In the genomic region with DNA sequence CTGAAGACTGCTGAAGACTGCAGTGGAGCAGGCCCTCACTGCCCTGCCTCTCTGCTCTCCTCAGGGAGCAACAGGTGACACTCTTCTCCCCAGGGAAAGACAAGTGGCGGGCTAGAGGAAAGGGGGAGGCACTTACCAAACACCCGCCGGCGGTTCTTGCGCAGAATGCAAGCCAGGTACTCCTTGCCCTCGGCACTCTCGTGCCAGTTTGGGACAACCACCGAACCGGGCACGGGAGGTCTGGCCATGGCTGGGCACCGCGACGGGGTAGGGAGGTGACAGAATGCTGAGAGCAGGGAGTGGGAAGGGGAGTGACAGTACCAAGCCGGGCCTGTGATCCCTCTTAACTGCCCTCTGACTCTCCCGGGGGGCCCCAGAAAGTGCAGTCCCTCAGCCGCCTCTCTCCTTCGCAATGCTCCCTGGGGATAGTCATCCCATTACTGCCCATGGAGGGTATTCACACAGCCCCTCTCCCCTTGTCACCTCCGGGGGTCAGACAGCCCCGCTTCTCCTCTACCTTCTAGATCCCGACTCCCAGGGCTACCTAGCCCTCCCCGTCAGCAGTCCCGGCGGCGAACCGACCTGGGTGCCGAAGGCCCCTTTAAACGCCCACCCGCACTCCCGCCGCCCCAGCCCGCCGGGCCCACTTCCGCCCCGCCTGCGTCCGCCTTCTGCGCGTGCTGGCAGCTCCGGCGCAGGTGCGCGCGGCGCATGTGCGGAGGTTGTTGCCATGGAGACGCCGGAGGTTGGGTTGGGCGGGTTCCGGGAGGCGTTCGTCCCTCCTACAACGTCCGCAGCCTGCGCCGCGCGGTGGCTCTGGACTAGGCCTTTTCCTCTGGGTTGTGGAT, we compare ENCODE assay signal across 8 cellular contexts. TPM values are rescaled to one million over a fixed set of nuclear protein-coding genes. Genes with fewer than 3 reads are reported as not detected.
DNase-seq lines count a peak whose midpoint lies in the region; ATAC-seq and TF ChIP-seq lines count a peak whose summit lies in the region.

A gene with protein sequence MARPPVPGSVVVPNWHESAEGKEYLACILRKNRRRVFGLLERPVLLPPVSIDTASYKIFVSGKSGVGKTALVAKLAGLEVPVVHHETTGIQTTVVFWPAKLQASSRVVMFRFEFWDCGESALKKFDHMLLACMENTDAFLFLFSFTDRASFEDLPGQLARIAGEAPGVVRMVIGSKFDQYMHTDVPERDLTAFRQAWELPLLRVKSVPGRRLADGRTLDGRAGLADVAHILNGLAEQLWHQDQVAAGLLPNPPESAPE (minus strand): TSS at position 689 of the 848 bp plus-strand sequence. CDS start 441 bp downstream, at position 248.

- peak within 1 kb of the TSS; percentile 66 for H3K4me3 ChIP-seq in HFF-Myc (replicated peaks; ENCODE audit: low read depth, low read length)
- H3K4me3 ChIP-seq in osteoblast (ENCODE audit: insufficient read depth, low read length) = peak within 1 kb of the TSS; percentile 84
- peak within 1 kb of the TSS; percentile 78 for H3K4me3 ChIP-seq in thoracic aorta

- H3K9me3 ChIP-seq in osteoblast (ENCODE audit: low read depth, low read length) (no peaks in the 10 kb centered on the region), thoracic aorta (no peaks in the 10 kb centered on the region)

- H3K36me3 ChIP-seq in osteoblast (ENCODE audit: insufficient read depth, low read length) (no peaks in the 10 kb centered on the region), thoracic aorta (no peaks in the 10 kb centered on the region)

- no peak for TF ChIP-seq CTCF in HFF-Myc (IDR thresholded peaks at IDR 0.05; ENCODE audit: low read depth, low read length, missing control alignments)
- TF ChIP-seq CTCF in osteoblast (IDR thresholded peaks at IDR 0.05; ENCODE audit: extremely low read depth, low read depth, low read length) = no peak
- no peak for TF ChIP-seq CTCF in thoracic aorta (IDR thresholded peaks at IDR 0.05)

- peaks cover 19% of the 10 kb centered on the region for H3K4me1 ChIP-seq in osteoblast (ENCODE audit: insufficient read depth, low read length)
- peaks cover 10 to 13% of the 10 kb centered on the region in 2 donors for H3K4me1 ChIP-seq in thoracic aorta (ENCODE audit: control insufficient read depth in 1 of 2, low read depth in 2 of 2)

- peak within 1 kb of the TSS; percentile 95 for H2AFZ ChIP-seq in osteoblast (ENCODE audit: low read length)

- no peaks in the 10 kb centered on the region for H3K79me2 ChIP-seq in osteoblast (ENCODE audit: insufficient read depth, low read length)

- peak; percentile 90 for DNase-seq in GDM1 (lab: John Stamatoyannopoulos, UW)
- peak; percentile 73 for DNase-seq in HFF-Myc (ENCODE audit: extremely low read depth, low read depth)
- DNase-seq in NAMALWA (ENCODE audit: low spot score) = peak; percentile 98
- DNase-seq in SK-N-DZ (ENCODE audit: low spot score) = peak; percentile 84
- peak; percentile 96 for DNase-seq in activated naive CD4-positive, alpha-beta T cell treated with anti-CD3 and anti-CD28 coated beads, Interleukin-2, amount 50 U/mL, for 16 hours
- peak; percentile 93 for DNase-seq in glomerular visceral epithelial cell (ENCODE audit: extremely low spot score)
- DNase-seq in osteoblast (ENCODE audit: insufficient read length, low spot score, missing footprints) = peak; percentile 97
- peak; percentile 69 for DNase-seq in thoracic aorta (ENCODE audit: low spot score)

- ATAC-seq in thoracic aorta (ENCODE audit: insufficient number of reproducible peaks, low FRiP score, low read depth) = peak; percentile 70

- H4K20me1 ChIP-seq in osteoblast (ENCODE audit: insufficient read depth, low read length) = no peaks in the 10 kb centered on the region

- no peaks in the 10 kb centered on the region for H3K27me3 ChIP-seq in osteoblast (ENCODE audit: insufficient read depth, low read length)
- no peaks in the 10 kb centered on the region for H3K27me3 ChIP-seq in thoracic aorta (replicated peaks; ENCODE audit: insufficient read depth)

- H3K27ac ChIP-seq in osteoblast (ENCODE audit: low read depth, low read length) (peak within 1 kb of the TSS; percentile 57), thoracic aorta (peak within 1 kb of the TSS; percentile 52 to 75)

- peak within 1 kb of the TSS; percentile 98 for H3K4me2 ChIP-seq in osteoblast (ENCODE audit: insufficient read depth, low read length)

RNA-seq across cellular contexts. Expression of the gene that starts here (rescaled TPM):
- polyA plus RNA-seq in SK-N-DZ (2014; cell fraction: cytosol; rRNA removed) = 2.0 and 2.8 TPM in 2 replicates
- polyA plus RNA-seq in SK-N-DZ (2014; cell fraction: nucleus; rRNA removed) = 1.5 and 2.3 TPM in 2 replicates
- total RNA-seq in osteoblast (9.4 and 14.1 TPM in 2 replicates), thoracic aorta (10 to 100 TPM in 1 of 2 donors, 1 to 10 TPM in 1; 9.3 to 14.6 TPM)

Comparison
In these comparisons a context has a peak if more than half of its experiments do, and no peak if none do; other contexts are left out.
1. Peak in every context shown above with its lines: DNase-seq, ATAC-seq, H3K4me3 ChIP-seq and H3K27ac ChIP-seq.